In the genomic region with DNA sequence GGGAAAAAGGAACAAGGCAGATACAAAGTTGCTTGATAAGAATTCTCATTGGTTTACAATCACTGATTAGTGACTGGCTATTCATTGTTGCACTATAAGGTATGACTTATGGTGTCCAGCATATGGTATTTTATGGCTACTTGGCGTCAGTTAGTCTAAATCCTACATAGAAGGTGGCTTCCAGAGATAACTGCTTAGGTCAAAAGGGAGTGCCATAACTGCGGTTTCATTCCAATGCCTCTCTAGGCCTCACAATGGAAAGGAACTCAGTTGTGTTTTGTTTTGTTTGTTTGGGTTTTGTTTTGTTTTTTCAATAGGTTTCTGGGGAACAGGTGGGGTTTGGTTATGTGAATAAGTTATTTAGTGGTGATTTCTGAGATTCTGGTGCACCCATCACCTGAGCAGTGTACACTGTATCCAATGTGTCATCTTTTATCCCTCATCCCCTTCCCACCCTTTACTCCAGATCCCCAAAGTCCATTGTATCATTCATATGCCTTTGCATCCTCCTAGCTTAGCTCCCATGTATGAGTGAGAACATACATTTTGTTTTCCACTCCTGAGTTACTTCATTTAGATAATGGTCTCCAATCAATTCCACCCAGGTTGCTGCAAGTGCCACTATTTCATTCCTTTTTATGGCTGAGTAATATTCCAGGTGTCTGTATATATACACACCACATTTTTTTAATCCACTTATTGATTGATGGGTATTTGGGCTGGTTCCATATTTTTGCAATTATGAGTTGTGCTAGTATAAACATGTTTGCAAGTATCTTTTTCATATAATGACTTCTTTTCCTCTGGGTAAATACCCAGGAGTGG, we compare ENCODE assay signal across 23 cellular contexts. TPM values are rescaled to one million over a fixed set of nuclear protein-coding genes. Genes with fewer than 3 reads are reported as not detected.
DNase-seq lines count a peak whose midpoint lies in the region; ATAC-seq, FAIRE-seq and TF ChIP-seq lines count a peak whose summit lies in the region.
"Had no signal": no experiment of that assay in that cellular context is flagged by ENCODE, and none has a peak within 500 bp of the region (broad histone marks: within the 10 kb centered on the region; RNA-seq: fewer than 3 reads in every experiment).

No MANE protein-coding gene starts in this region.

- H3K4me3 Mint-ChIP-seq in activated T-helper 17 cell treated with anti-CD3 and anti-CD28 coated beads, Interleukin-2, amount 50 U/mL, for 72 hours = no peak overlapping the region
- H3K4me3 Mint-ChIP-seq in natural killer cell = no peak overlapping the region
- H3K4me3 Mint-ChIP-seq: CD14-positive monocyte; CD4-positive, alpha-beta memory T cell; GM23338; HFFc6 had no signal

- no TSS peak for BruUV-seq in HepG2 (replicated peaks; lab: Mats Ljungman, UMichigan)
- no TSS peak for BruUV-seq in K562 (replicated peaks; lab: Mats Ljungman, UMichigan)
- BruUV-seq in PC-3 (replicated peaks; lab: Mats Ljungman, UMichigan) = no TSS peak

- no peak for TF ChIP-seq POLR2A in HepG2 (IDR thresholded peaks at IDR 0.05; ENCODE audit: insufficient read depth in 1 of 2, low read depth in 2 of 2, low read length in 2 of 2)
- TF ChIP-seq POLR2A in right lobe of liver (IDR thresholded peaks at IDR 0.05) = no peak
- no peak; the same call in 1 of the 2 replicates for TF ChIP-seq POLR2A in K562 (conservative IDR thresholded peaks at IDR 0.05)

- H3K27ac ChIP-seq in HepG2 (ENCODE audit: extremely low read length, insufficient read depth, low read length) (no peak overlapping the region), right lobe of liver (no peak overlapping the region), K562 (ENCODE audit: extremely low read depth, low read depth, low read length) (peak overlapping the region; percentile 42; the same call in 1 of the 3 replicates), mucosa of rectum (ENCODE audit: low read depth in 2 of 2, low read length in 2 of 2) (peak overlapping the region; percentile 17 to 57), PC-3 (ENCODE audit: low read length) (no peak overlapping the region)
- H3K27ac ChIP-seq: 22Rv1, A549, BLaER1 had no signal

- intact Hi-C loops in HepG2 (cut with micrococcal nuclease; ENCODE audit: unreplicated experiment) = no loop called here
- intact Hi-C loops in right lobe of liver (cut with DNase I) = no loop called here
- intact Hi-C loops in K562 (cut with micrococcal nuclease) = no loop called here
- intact Hi-C loops in PC-3 (cut with micrococcal nuclease) = no loop called here
- intact Hi-C loops in natural killer cell (cut with micrococcal nuclease) = no loop called here

- H4K20me1 ChIP-seq in HepG2 (ENCODE audit: insufficient read depth, low read length) (peaks cover 5% of the 10 kb centered on the region; the same call in 1 of the 2 replicates), K562 (replicated peaks; ENCODE audit: control insufficient read depth, insufficient read depth, low read length) (no peaks in the 10 kb centered on the region; the same call in none of the 2 replicates), PC-3 (ENCODE audit: low read length) (no peaks in the 10 kb centered on the region)

- no peaks in the 10 kb centered on the region for H3K9me2 ChIP-seq in PC-3 (replicated peaks; ENCODE audit: low read length)

- H3K4me1 ChIP-seq in HepG2 (ENCODE audit: insufficient read depth, low read length) (peaks cover 19% of the 10 kb centered on the region), right lobe of liver (peaks cover 0 to 11% (median 3%) of the 10 kb centered on the region in 4 donors), K562 (replicated peaks in 1 of 2; ENCODE audit: control insufficient read depth in 2 of 2, insufficient read depth in 2 of 2, low read length in 2 of 2) (peaks cover 0 to 21% of the 10 kb centered on the region in 2 experiments; a peak in 3 of 5 replicates), mucosa of rectum (ENCODE audit: control insufficient read depth in 2 of 2, insufficient read depth in 2 of 2, low read length in 2 of 2) (peaks cover 6 to 15% of the 10 kb centered on the region in 2 donors), PC-3 (ENCODE audit: insufficient read depth, low read length) (0 out of 2 replicates have a peak, but pooled peaks cover 8% of the 10 kb centered on the region)

- H3K9me3 ChIP-seq in HepG2 (ENCODE audit: low read length) (peaks cover 9% of the 10 kb centered on the region), right lobe of liver (no peaks in the 10 kb centered on the region), K562 (replicated peaks; ENCODE audit: control insufficient read depth, insufficient read depth, low read depth, low read length) (peaks cover 15% of the 10 kb centered on the region), mucosa of rectum (ENCODE audit: control insufficient read depth in 2 of 2, low read length in 2 of 2) (no peaks in the 10 kb centered on the region), PC-3 (ENCODE audit: low read length) (no peaks in the 10 kb centered on the region)

- no peak overlapping the region for H3K27ac Mint-ChIP-seq in activated T-helper 17 cell treated with anti-CD3 and anti-CD28 coated beads, Interleukin-2, amount 50 U/mL, for 72 hours
- H3K27ac Mint-ChIP-seq in natural killer cell = no peak overlapping the region
- H3K27ac Mint-ChIP-seq: CD14-positive monocyte, GM23338, HFFc6 had no signal

- H3K4me2 ChIP-seq in HepG2 (ENCODE audit: low read depth, low read length) = no peak overlapping the region
- peak overlapping the region; percentile 6; the same call in 1 of the 2 replicates for H3K4me2 ChIP-seq in K562 (ENCODE audit: insufficient read depth, low read length)
- H3K4me2 ChIP-seq in PC-3 (ENCODE audit: low read length) = no peak overlapping the region
- H3K4me2 ChIP-seq: A549, BLaER1, GM23338 had no signal

- H3K79me2 ChIP-seq in HepG2 (ENCODE audit: insufficient read depth, low read length) = peaks cover 62% of the 10 kb centered on the region
- H3K79me2 ChIP-seq in K562 (ENCODE audit: control insufficient read depth, insufficient read depth, low read length) = peaks cover 78% of the 10 kb centered on the region
- peaks cover 81% of the 10 kb centered on the region for H3K79me2 ChIP-seq in PC-3 (ENCODE audit: low read length)

- WGBS in HepG2 (ENCODE audit: low lambda C conversion rate) = 98% methylated on average over 2 of the region's 2 CpGs
- WGBS in right lobe of liver (ENCODE audit: insufficient coverage, low coverage, low lambda C conversion rate, missing lambda C conversion rate) = 100% methylated on average over 2 of the region's 2 CpGs
- WGBS in K562 (ENCODE audit: insufficient coverage, low coverage, missing lambda C conversion rate) = 0% methylated on average over 2 of the region's 2 CpGs

- H3K36me3 Mint-ChIP-seq in activated T-helper 17 cell treated with anti-CD3 and anti-CD28 coated beads, Interleukin-2, amount 50 U/mL, for 72 hours (ENCODE audit: low read depth) = peaks cover 56% of the 10 kb centered on the region
- H3K36me3 Mint-ChIP-seq in natural killer cell = no peaks in the 10 kb centered on the region

- TF ChIP-seq RAD21 in HepG2 (CRISPR knock-in tag; IDR thresholded peaks at IDR 0.05) = no peak
- no peak for TF ChIP-seq RAD21 in K562 (CRISPR knock-in tag; conservative IDR thresholded peaks at IDR 0.05 in 1 of 2, IDR thresholded peaks at IDR 0.05 in 1 of 2)

- no peak for FAIRE-seq in HepG2 (lab: Jason Lieb, UNC)
- peak; percentile 82 for FAIRE-seq in K562 (lab: Jason Lieb, UNC)
- FAIRE-seq: A549, GM12892, GM18507, H54, HTR-8/SVneo had no signal

- no peaks in the 10 kb centered on the region for H3K9me3 Mint-ChIP-seq in activated T-helper 17 cell treated with anti-CD3 and anti-CD28 coated beads, Interleukin-2, amount 50 U/mL, for 72 hours
- no peaks in the 10 kb centered on the region for H3K9me3 Mint-ChIP-seq in natural killer cell

- H3K9ac ChIP-seq in HepG2 (ENCODE audit: insufficient read depth, low read depth, low read length) = no peak overlapping the region
- no peak overlapping the region for H3K9ac ChIP-seq in K562 (ENCODE audit: insufficient read depth in 1 of 2, low read depth in 2 of 2, low read length in 2 of 2)
- H3K9ac ChIP-seq in mucosa of rectum (ENCODE audit: low read depth in 1 of 2, low read length in 2 of 2) = no peak overlapping the region
- H3K9ac ChIP-seq in PC-3 (ENCODE audit: low read length) = no peak overlapping the region
- H3K9ac ChIP-seq: BLaER1 had no signal

- peaks cover 23% of the 10 kb centered on the region for H3K4me1 Mint-ChIP-seq in activated T-helper 17 cell treated with anti-CD3 and anti-CD28 coated beads, Interleukin-2, amount 50 U/mL, for 72 hours
- H3K4me1 Mint-ChIP-seq in natural killer cell = peaks cover 30 to 40% of the 10 kb centered on the region in 2 donors

- H3K36me3 ChIP-seq in HepG2 (replicated peaks in 1 of 2; ENCODE audit: control insufficient read depth in 1 of 2, insufficient read depth in 2 of 2, low read length in 2 of 2) = peaks cover 5 to 24% of the 10 kb centered on the region in 2 experiments; a peak in 4 of 5 replicates
- H3K36me3 ChIP-seq in right lobe of liver = no peaks in the 10 kb centered on the region
- H3K36me3 ChIP-seq in K562 (ENCODE audit: control insufficient read depth, insufficient read depth, low read length) = peaks cover 35% of the 10 kb centered on the region
- peaks cover 0 to 3% of the 10 kb centered on the region in 2 donors for H3K36me3 ChIP-seq in mucosa of rectum (ENCODE audit: control insufficient read depth in 2 of 2, insufficient read depth in 2 of 2, low read length in 2 of 2)
- peaks cover 10% of the 10 kb centered on the region for H3K36me3 ChIP-seq in PC-3 (ENCODE audit: low read depth, low read length)

- H3K9me1 ChIP-seq in K562 (ENCODE audit: control insufficient read depth, insufficient read depth, low read length) = no peaks in the 10 kb centered on the region

- H2AFZ ChIP-seq in HepG2 (ENCODE audit: low read length) (no peak overlapping the region), K562 (ENCODE audit: low read depth, low read length) (no peak overlapping the region), PC-3 (ENCODE audit: low read length) (no peak overlapping the region)
- H2AFZ ChIP-seq: GM23338 had no signal

- H3K27me3 ChIP-seq in HepG2 (ENCODE audit: control insufficient read depth in 1 of 2, insufficient read depth in 2 of 2, low read length in 2 of 2) (no peaks in the 10 kb centered on the region), right lobe of liver (no peaks in the 10 kb centered on the region), K562 (ENCODE audit: control insufficient read depth in 2 of 2, insufficient read depth in 2 of 2, low read length in 2 of 2) (no peaks in the 10 kb centered on the region), mucosa of rectum (ENCODE audit: control insufficient read depth in 2 of 2, insufficient read depth in 2 of 2, low read length in 2 of 2) (no peaks in the 10 kb centered on the region), PC-3 (ENCODE audit: low read length) (no peaks in the 10 kb centered on the region)
- H3K27me3 ChIP-seq: BLaER1 had no signal

- ATAC-seq in HepG2 (no peak), right lobe of liver (no peak), K562 (peak; percentile 87), PC-3 (no peak), HG03108 (IDR thresholded peaks at IDR 0.05; ENCODE audit: unreplicated experiment) (no peak), natural killer cell (no peak)
- no peak for ATAC-seq in activated T-helper 17 cell treated with anti-CD3 and anti-CD28 coated beads, Interleukin-2, amount 50 U/mL, for 72 hours (replicated peaks)
- ATAC-seq: A549, GM23338 had no signal

- DNase-seq in HepG2 (ENCODE audit: low spot score) = no peak
- DNase-seq in right lobe of liver = no peak
- DNase-seq in K562 (ENCODE audit: extremely low read depth in 1 of 4, low spot score in 3 of 4) = peak; percentile 27 to 82 (median 47)
- DNase-seq in PC-3 = no peak
- no peak for DNase-seq in natural killer cell
- DNase-seq: CD4-positive, alpha-beta memory T cell; DMS153; DMS79; GDM1; HCEC 1CT; HFFc6 had no signal

- in situ Hi-C loops in HepG2 (cut with HindIII; ENCODE audit: extremely low pct_ligation_motif_present, low pct_unique_long_range_greater_than_20kb) = no loop called here
- in situ Hi-C loops in K562 (cut with MboI) = no loop called here

- TF ChIP-seq CTCF in HepG2 (CRISPR knock-in tag; IDR thresholded peaks at IDR 0.05) (no peak), right lobe of liver (IDR thresholded peaks at IDR 0.05) (no peak), K562 (IDR thresholded peaks at IDR 0.05 in 2 of 3, conservative IDR thresholded peaks at IDR 0.05 in 1 of 3; ENCODE audit: insufficient read depth in 2 of 3, low read depth in 1 of 3, low read length in 3 of 3) (no peak), PC-3 (conservative IDR thresholded peaks at IDR 0.05; ENCODE audit: low read depth, low read length) (no peak), natural killer cell (IDR thresholded peaks at IDR 0.05) (no peak)

- H3K4me3 ChIP-seq in HepG2 (replicated peaks in 1 of 3; ENCODE audit: insufficient read depth in 1 of 3, low read depth in 2 of 3, low read length in 3 of 3) = no peak overlapping the region
- H3K4me3 ChIP-seq in right lobe of liver = no peak overlapping the region
- no peak overlapping the region for H3K4me3 ChIP-seq in K562
- no peak overlapping the region for H3K4me3 ChIP-seq in mucosa of rectum (ENCODE audit: low read length in 2 of 2)
- H3K4me3 ChIP-seq in PC-3 (ENCODE audit: low read length) = no peak overlapping the region
- H3K4me3 ChIP-seq: A549, BLaER1, GM23338 had no signal

- POLR2A ChIA-PET in HepG2 (lab: Yijun Ruan, JAX) (no interaction called here), K562 (lab: Yijun Ruan, JAX) (no interaction called here), PC-3 (lab: Charles Lee; ENCODE audit: unreplicated experiment) (no interaction called here)

- H3K27me3 Mint-ChIP-seq in activated T-helper 17 cell treated with anti-CD3 and anti-CD28 coated beads, Interleukin-2, amount 50 U/mL, for 72 hours = no peaks in the 10 kb centered on the region
- no peaks in the 10 kb centered on the region for H3K27me3 Mint-ChIP-seq in natural killer cell (ENCODE audit: low read depth in 2 of 2)
- H3K27me3 Mint-ChIP-seq: CD4-positive, alpha-beta memory T cell had no signal

- TF ChIP-seq EP300 in HepG2 (IDR thresholded peaks at IDR 0.05; ENCODE audit: low read depth in 2 of 2, low read length in 2 of 2) = no peak
- TF ChIP-seq EP300 in HepG2 (CRISPR knock-in tag; IDR thresholded peaks at IDR 0.05; ENCODE audit: borderline replicate concordance) = no peak
- TF ChIP-seq EP300 in K562 (IDR thresholded peaks at IDR 0.05; ENCODE audit: low read length) = peak; percentile 88

- H3F3A ChIP-seq in PC-3 (ENCODE audit: low read length, unreplicated experiment) = no peaks in the 10 kb centered on the region

- CTCF ChIA-PET in HepG2 (lab: Yijun Ruan, JAX; ENCODE audit: low intra/inter-chr PET ratio, low total read pairs) (no interaction called here), K562 (lab: Yijun Ruan, JAX; ENCODE audit: low intra/inter-chr PET ratio) (no interaction called here), PC-3 (lab: Charles Lee) (no interaction called here)

RNA-seq across cellular contexts. Expression of gene GOPC, which starts 7.0 kb away (rescaled TPM):
- total RNA-seq in HepG2 (2016; rRNA removed; fragmentation: Illumina TruSeq; extraction: Trizol) = 41.5 and 54.3 TPM in 2 replicates
- total RNA-seq in HepG2 (2016; cell fraction: cytosol; rRNA removed; fragmentation: Illumina TruSeq; extraction: Trizol; ENCODE audit: low read depth) = 2.4 and 2.7 TPM in 2 replicates
- total RNA-seq in HepG2 (2016; cell fraction: insoluble cytoplasmic fraction; rRNA removed; fragmentation: Illumina TruSeq; extraction: Trizol) = 41.6 and 52.1 TPM in 2 replicates
- 9.6 and 12.2 TPM in 2 replicates for total RNA-seq in HepG2 (2016; cell fraction: membrane; rRNA removed; fragmentation: Illumina TruSeq; extraction: Trizol)
- total RNA-seq in HepG2 (2016; cell fraction: nucleus; rRNA removed; fragmentation: Illumina TruSeq; extraction: Trizol) = 48.5 and 49.9 TPM in 2 replicates
- 18.6 and 20.9 TPM in 2 replicates for polyA plus RNA-seq in HepG2 (2011; rRNA removed)
- polyA plus RNA-seq in HepG2 (2011; cell fraction: cytosol; rRNA removed) = 7.6 and 12.2 TPM in 2 replicates
- 14.6 and 21.5 TPM in 2 replicates for polyA plus RNA-seq in HepG2 (2011; cell fraction: nucleus; rRNA removed)
- 25.9 and 28.3 TPM in 2 replicates for polyA plus RNA-seq in HepG2 (2012)
- 1.0 and 1.1 TPM in 2 replicates for polyA plus RNA-seq in HepG2 (2016; cell fraction: cytosol; fragmentation: Illumina TruSeq; extraction: Trizol; ENCODE audit: low read depth)
- 43.9 and 46.4 TPM in 2 replicates for polyA plus RNA-seq in HepG2 (2016; cell fraction: insoluble cytoplasmic fraction; fragmentation: Illumina TruSeq; extraction: Trizol; ENCODE audit: low read depth)
- 4.6 and 5.2 TPM in 2 replicates for polyA plus RNA-seq in HepG2 (2016; cell fraction: membrane; fragmentation: Illumina TruSeq; extraction: Trizol; ENCODE audit: low read depth)
- polyA plus RNA-seq in HepG2 (2016; cell fraction: nucleus; fragmentation: Illumina TruSeq; extraction: Trizol; ENCODE audit: insufficient read depth, low read depth) = 55.3 and 56.6 TPM in 2 replicates
- polyA minus RNA-seq in HepG2 (2011; rRNA and poly(A)+ RNA removed; ENCODE audit: low replicate concordance) = 6.1 and 9.2 TPM in 2 replicates
- polyA minus RNA-seq in HepG2 (2011; cell fraction: cytosol; rRNA and poly(A)+ RNA removed) = 20.1 and 20.2 TPM in 2 replicates
- 48.8 and 51.2 TPM in 2 replicates for polyA minus RNA-seq in HepG2 (2011; cell fraction: nucleus; rRNA and poly(A)+ RNA removed)
- 10 to 100 TPM in 3 of 6 experiments, 1 to 10 TPM in 3; 8.3 to 10.7 (median 10.1) TPM for total RNA-seq in right lobe of liver
- total RNA-seq in K562 (2011; cell fraction: chromatin; rRNA removed; ENCODE audit: low replicate concordance) = 7.2 and 21.1 TPM in 2 replicates
- 5.7 and 7.8 TPM in 2 replicates for total RNA-seq in K562 (2011; cell fraction: nucleolus; rRNA removed)
- 10.5 and 16.4 TPM in 2 replicates for total RNA-seq in K562 (2011; cell fraction: nucleoplasm; rRNA removed)
- 21.1 and 22.1 TPM in 2 replicates for total RNA-seq in K562 (2014; rRNA removed)
- total RNA-seq in K562 (2014; rRNA removed; fragmentation: Illumina TruSeq; extraction: Trizol) = 32.2 and 35.0 TPM in 2 replicates
- total RNA-seq in K562 (2015; rRNA removed; fragmentation: Illumina TruSeq; extraction: Trizol) = 27.0 and 28.7 TPM in 2 replicates
- total RNA-seq in K562 (2021) = 24.0 and 25.6 TPM in 2 replicates
- 17.0 and 28.8 TPM in 2 replicates for polyA plus RNA-seq in K562 (2011; rRNA removed)
- 5.2 and 7.1 TPM in 2 replicates for polyA plus RNA-seq in K562 (2011; cell fraction: cytosol; rRNA removed)
- 16.7 and 19.5 TPM in 2 replicates for polyA plus RNA-seq in K562 (2011; cell fraction: nucleus; rRNA removed)
- 15.0 and 20.3 TPM in 2 replicates for polyA plus RNA-seq in K562 (2012)
- 21.8 and 27.0 TPM in 2 replicates for polyA plus RNA-seq in K562 (2014; fragmentation: Illumina TruSeq; extraction: Trizol)
- polyA plus RNA-seq in K562 (2014; fragmentation: Nextera tagmentation; extraction: Ambion mirVana) = 10 to 100 TPM in 1 of 2 experiments, 1 to 10 TPM in 1; 10.0 to 12.2 TPM
- 24.2 and 27.3 TPM in 2 replicates for polyA plus RNA-seq in K562 (2014; rRNA removed)
- 23.5 and 27.5 TPM in 2 replicates for polyA minus RNA-seq in K562 (2011; rRNA and poly(A)+ RNA removed)
- polyA minus RNA-seq in K562 (2011; cell fraction: cytosol; rRNA and poly(A)+ RNA removed) = 11.5 and 13.2 TPM in 2 replicates
- 18.0 and 23.9 TPM in 2 replicates for polyA minus RNA-seq in K562 (2011; cell fraction: nucleus; rRNA and poly(A)+ RNA removed)
- total RNA-seq in PC-3 (2014; rRNA removed) = 15.8 and 17.1 TPM in 2 replicates
- total RNA-seq in activated T-helper 17 cell treated with anti-CD3 and anti-CD28 coated beads, Interleukin-2, amount 50 U/mL, for 72 hours = 10 to 100 TPM; 16.3 to 20.4 TPM
- 10 to 100 TPM; 17.5 to 27.7 (median 20.4) TPM for total RNA-seq in natural killer cell

Comparison
In these comparisons a context has a peak if more than half of its experiments do, and no peak if none do; other contexts are left out.
1. DNase-seq: peak in K562 (4 of 4); none in HepG2 (single experiment), right lobe of liver (0 of 3), PC-3 (single experiment) and natural killer cell (single experiment).
2. H3K27ac ChIP-seq: peak in K562 (single experiment) and mucosa of rectum (2 of 2); none in HepG2 (single experiment), right lobe of liver (0 of 3) and PC-3 (single experiment).
3. Of the 241 proteins assayed by ChIP-seq in both HepG2 and K562: peak only in HepG2: POLR2G; only in K562: CC2D1A, CREM, DPF2, EHMT2, EP300, FOSL1 and 15 more; in both: none; in neither: 211; mixed calls (peak in some experiments, not most) for 8.